In the genomic region with DNA sequence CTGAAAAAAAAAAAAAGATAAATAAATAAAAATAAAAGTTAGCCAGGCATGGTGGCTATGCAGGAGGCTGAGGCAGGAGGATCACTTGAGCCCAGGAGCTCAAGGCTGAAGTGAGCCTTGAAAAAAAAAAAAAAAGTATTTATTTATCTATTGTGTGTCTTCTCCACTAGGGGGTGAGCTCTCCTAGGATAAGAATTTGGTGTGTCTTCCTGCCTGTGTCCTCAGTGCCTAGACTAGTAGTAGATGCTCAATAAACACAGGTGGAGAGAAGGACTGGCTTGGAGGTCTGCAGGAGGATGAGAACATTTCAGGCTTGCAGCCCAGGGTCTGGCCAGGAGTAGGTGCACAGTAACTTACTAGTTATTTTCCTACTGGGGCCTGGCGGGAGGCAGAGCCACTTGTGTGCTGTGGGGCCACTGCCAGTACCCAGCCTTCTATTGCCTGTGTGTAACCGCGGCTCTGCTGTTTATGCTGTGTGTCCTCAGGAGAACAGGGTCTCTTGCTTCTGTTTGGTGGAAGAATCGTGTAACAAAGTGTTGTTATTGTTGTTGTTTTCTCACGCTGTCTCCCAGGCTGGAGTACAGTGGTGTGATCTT, we compare ENCODE assay signal across 8 cellular contexts. TPM values are rescaled to one million over a fixed set of nuclear protein-coding genes. Genes with fewer than 3 reads are reported as not detected.
DNase-seq lines count a peak whose midpoint lies in the region; ATAC-seq and TF ChIP-seq lines count a peak whose summit lies in the region.

No MANE protein-coding gene starts in this region.

- no peaks in the 10 kb centered on the region for H4K20me1 ChIP-seq in MM.1S (ENCODE audit: insufficient read depth, low read length)

- H3K36me3 ChIP-seq in MM.1S (replicated peaks; ENCODE audit: insufficient read depth, low read length) (no peaks in the 10 kb centered on the region), WERI-Rb-1 (no peaks in the 10 kb centered on the region)

- H3K4me1 ChIP-seq in MM.1S (ENCODE audit: low read length): no peaks in the 10 kb centered on the region

- ATAC-seq in left colon: peak; percentile 26
- ATAC-seq in GM18858 (IDR thresholded peaks at IDR 0.05; ENCODE audit: unreplicated experiment): no peak
- ATAC-seq in HG03571 (IDR thresholded peaks at IDR 0.05; ENCODE audit: unreplicated experiment): no peak
- ATAC-seq in GM18505 (IDR thresholded peaks at IDR 0.05; ENCODE audit: unreplicated experiment): no peak

- H3K9me3 ChIP-seq in MM.1S (replicated peaks; ENCODE audit: insufficient read depth, low read length): no peaks in the 10 kb centered on the region
- H3K9me3 ChIP-seq in WERI-Rb-1 (ENCODE audit: severe bottlenecking): no peaks in the 10 kb centered on the region

- no peak overlapping the region for H2AFZ ChIP-seq in MM.1S (ENCODE audit: low read length)

- H3K9ac ChIP-seq in MM.1S (ENCODE audit: low read length): no peak overlapping the region

- H3K27ac ChIP-seq in MM.1S (ENCODE audit: low read length) (no peak overlapping the region), WERI-Rb-1 (no peak overlapping the region)

- no peak for TF ChIP-seq POLR2A in GM18505 (IDR thresholded peaks at IDR 0.05; ENCODE audit: borderline replicate concordance, extremely low read depth, insufficient read depth, insufficient read length)

- H3K4me3 ChIP-seq in MM.1S (ENCODE audit: low read length) (no peak overlapping the region), WERI-Rb-1 (ENCODE audit: low read depth, low read length) (no peak overlapping the region)

- no peaks in the 10 kb centered on the region for H3K9me2 ChIP-seq in MM.1S (replicated peaks; ENCODE audit: insufficient read depth, low read length)

- H3K4me2 ChIP-seq in MM.1S (ENCODE audit: low read depth, low read length): no peak overlapping the region

- intact Hi-C loops in left colon (cut with DNase I, micrococcal nuclease): loop anchor here in 1 of 2 donors (5.0 kb wide), 1 partner anchor 76 kb away; no protein-coding TSS in a partner anchor

- no peaks in the 10 kb centered on the region for H3F3A ChIP-seq in MM.1S (ENCODE audit: insufficient read depth, low read length)

- peak; percentile 47 for TF ChIP-seq CTCF in MM.1S (IDR thresholded peaks at IDR 0.05; ENCODE audit: low read length)
- peak; percentile 33; the same call in 1 of the 2 replicates for TF ChIP-seq CTCF in WERI-Rb-1 (IDR thresholded peaks at IDR 0.05; ENCODE audit: low read depth, low read length)

- DNase-seq in NCI-H510A treated with DMSO at 0.1 percent for 48 hours (lab: John Stamatoyannopoulos, UW) (peak; percentile 14), NCI-H510A (lab: John Stamatoyannopoulos, UW) (no peak), MM.1S (peak; percentile 69), WERI-Rb-1 (no peak), left colon (no peak)

- no peaks in the 10 kb centered on the region for H3K79me2 ChIP-seq in MM.1S (ENCODE audit: low read length)

- peaks cover 48% of the 10 kb centered on the region for H3K27me3 ChIP-seq in MM.1S (replicated peaks; ENCODE audit: insufficient read depth, low read length)
- H3K27me3 ChIP-seq in WERI-Rb-1 (ENCODE audit: insufficient read depth, low read depth, severe bottlenecking): no peaks in the 10 kb centered on the region

RNA-seq across cellular contexts. Expression of a gene that starts 5.4 kb away (rescaled TPM):
- total RNA-seq in left colon: 1 to 10 TPM in 1 of 2 donors, under 1 TPM in 1; 0.87 to 1.1 TPM

RNA-seq across cellular contexts. Expression of a gene that starts 37.1 kb away (rescaled TPM):
- total RNA-seq in left colon: 10 to 100 TPM; 68.3 to 75.6 TPM

RNA-seq across cellular contexts. Expression of a gene that starts 45.7 kb away (rescaled TPM):
- total RNA-seq in left colon: under 1 TPM; 0.87 to 0.89 TPM

RNA-seq across cellular contexts. Expression of a gene that starts 50.9 kb away (rescaled TPM):
- 1 to 10 TPM in 1 of 2 donors, under 1 TPM in 1; 0.34 to 1.2 TPM for total RNA-seq in left colon

Comparison
In these comparisons a context has a peak if more than half of its experiments do, and no peak if none do; other contexts are left out.
1. DNase-seq: peak in NCI-H510A treated with DMSO at 0.1 percent for 48 hours (single experiment) and MM.1S (single experiment); none in NCI-H510A (single experiment), WERI-Rb-1 (single experiment) and left colon (0 of 2).